In genomic region chr16:57383276-57384247, GRCh38 we compare ENCODE assay signal across 10 cellular contexts. TPM values are rescaled to one million over a fixed set of nuclear protein-coding genes. Genes with fewer than 3 reads are reported as not detected.
DNase-seq lines count a peak whose midpoint lies in the region; ATAC-seq, FAIRE-seq and TF ChIP-seq lines count a peak whose summit lies in the region.
"Had no signal": no experiment of that assay in that cellular context is flagged by ENCODE, and none has a peak within 500 bp of the region (broad histone marks: within the 10 kb centered on the region; RNA-seq: fewer than 3 reads in every experiment).

No MANE protein-coding gene starts in this region.

- TF ChIP-seq POLR2A in thyroid gland (IDR thresholded peaks at IDR 0.05) (no peak), GM12892 (IDR thresholded peaks at IDR 0.05; ENCODE audit: low read depth, low read length) (no peak)

- H3K27me3 ChIP-seq in neural progenitor cell (no peaks in the 10 kb centered on the region), thyroid gland (no peaks in the 10 kb centered on the region), upper lobe of right lung (no peaks in the 10 kb centered on the region)

- H3K4me3 Mint-ChIP-seq in neural progenitor cell = no peak overlapping the region

- TF ChIP-seq CTCF in fibroblast of mammary gland (conservative IDR thresholded peaks at IDR 0.05; ENCODE audit: control insufficient read depth, insufficient read depth, low read depth, low read length) (no peak), neural progenitor cell (IDR thresholded peaks at IDR 0.05) (no peak), thyroid gland (IDR thresholded peaks at IDR 0.05) (no peak), upper lobe of right lung (IDR thresholded peaks at IDR 0.05) (no peak)

- peaks cover 16% of the 10 kb centered on the region for H3K4me1 Mint-ChIP-seq in neural progenitor cell

- H3K36me3 Mint-ChIP-seq in neural progenitor cell = peaks cover 6% of the 10 kb centered on the region

- no peak overlapping the region for H3K4me2 ChIP-seq in neural progenitor cell

- no peaks in the 10 kb centered on the region for H4K20me1 ChIP-seq in neural progenitor cell (ENCODE audit: low read depth)

- H3K4me3 ChIP-seq in fibroblast of mammary gland (ENCODE audit: control insufficient read depth, low read depth, low read length) (no peak overlapping the region), neural progenitor cell (no peak overlapping the region), thyroid gland (replicated peaks in 1 of 3) (no peak overlapping the region), upper lobe of right lung (no peak overlapping the region)

- H3K27ac Mint-ChIP-seq in neural progenitor cell = peak overlapping the region; percentile 79

- FAIRE-seq in RCC 7860 (lab: Jason Lieb, UNC) = no peak
- no peak for FAIRE-seq in GM12892 (lab: Jason Lieb, UNC)
- FAIRE-seq: islet of Langerhans had no signal

- intact Hi-C loops in thyroid gland (cut with DNase I) (no loop called here), upper lobe of right lung (cut with DNase I) (no loop called here)

- ATAC-seq in upper lobe of right lung = no peak

- H3K79me2 ChIP-seq in neural progenitor cell (ENCODE audit: low read depth) = no peaks in the 10 kb centered on the region

- 84 to 91% methylated on average over 5 to 6 of the region's 8 CpGs for WGBS in thyroid gland, 2 donors

- H3K27me3 Mint-ChIP-seq in neural progenitor cell (ENCODE audit: insufficient read depth, low read depth) = peaks cover 1% of the 10 kb centered on the region

- peaks cover 5% of the 10 kb centered on the region for H3F3A ChIP-seq in neural progenitor cell (ENCODE audit: low read depth)

- H3K9me3 Mint-ChIP-seq in neural progenitor cell = no peaks in the 10 kb centered on the region

- peak; percentile 49 for DNase-seq in Daoy (ENCODE audit: low read depth)
- DNase-seq in RCC 7860 (ENCODE audit: low spot score) = peak; percentile 29
- DNase-seq in fibroblast of mammary gland (ENCODE audit: low read depth) = peak; percentile 34
- no peak for DNase-seq in neural progenitor cell (ENCODE audit: low spot score)
- no peak for DNase-seq in thyroid gland
- no peak for DNase-seq in activated T-cell treated with anti-CD3 and anti-CD28 coated beads, Interleukin-2, amount 50 U/mL, for 48 hours
- no peak for DNase-seq in GM12892 (ENCODE audit: insufficient read length)
- no peak for DNase-seq in upper lobe of right lung
- DNase-seq: DMS79 treated with DMSO at 0.1 percent for 48 hours had no signal

- H2AFZ ChIP-seq in neural progenitor cell (replicated peaks) = peak overlapping the region; percentile 42

- H3K4me1 ChIP-seq in neural progenitor cell = peaks cover 4% of the 10 kb centered on the region
- H3K4me1 ChIP-seq in thyroid gland = peaks cover 0 to 22% of the 10 kb centered on the region in 2 donors
- H3K4me1 ChIP-seq in upper lobe of right lung = peaks cover 30% of the 10 kb centered on the region

- H3K36me3 ChIP-seq in neural progenitor cell (no peaks in the 10 kb centered on the region), thyroid gland (peaks cover 0 to 7% of the 10 kb centered on the region in 2 donors), upper lobe of right lung (no peaks in the 10 kb centered on the region)

- H3K9ac ChIP-seq in neural progenitor cell = no peak overlapping the region

- H3K9me3 ChIP-seq in neural progenitor cell (ENCODE audit: low read depth) = no peaks in the 10 kb centered on the region
- H3K9me3 ChIP-seq in thyroid gland = no peaks in the 10 kb centered on the region
- H3K9me3 ChIP-seq in upper lobe of right lung = no peaks in the 10 kb centered on the region

- no peak overlapping the region for H3K27ac ChIP-seq in neural progenitor cell
- no peak overlapping the region for H3K27ac ChIP-seq in thyroid gland
- H3K27ac ChIP-seq in upper lobe of right lung = no peak overlapping the region

RNA-seq across cellular contexts. Expression of gene CX3CL1, which starts 11.3 kb away (rescaled TPM):
- 1.3 and 2.6 TPM in 2 replicates for total RNA-seq in Daoy (2014; rRNA removed; shearing (Covaris generic))
- total RNA-seq in neural progenitor cell (ENCODE audit: low replicate concordance) (0.65 and 0.96 TPM in 2 replicates), thyroid gland (10 to 100 TPM in 3 of 4 donors, 1 to 10 TPM in 1; 3.3 to 12.6 (median 10.9) TPM), upper lobe of right lung (47.5 TPM)
- 0.45 TPM for polyA plus RNA-seq in GM12892 (2012; ENCODE audit: missing spikeins)

RNA-seq across cellular contexts. Expression of gene CCL17, which starts 21.0 kb away (rescaled TPM):
- total RNA-seq in Daoy (2014; rRNA removed; shearing (Covaris generic)) = not detected in 2 replicates
- total RNA-seq in neural progenitor cell (ENCODE audit: low replicate concordance) = not detected in 2 replicates
- not detected for total RNA-seq in thyroid gland
- 179 TPM for polyA plus RNA-seq in GM12892 (2012; ENCODE audit: missing spikeins)
- total RNA-seq in upper lobe of right lung = 15.5 TPM

RNA-seq across cellular contexts. Expression of gene CCL22, which starts 25.0 kb away (rescaled TPM):
- not detected in 2 replicates for total RNA-seq in Daoy (2014; rRNA removed; shearing (Covaris generic))
- not detected in 2 replicates for total RNA-seq in neural progenitor cell (ENCODE audit: low replicate concordance)
- not detected for total RNA-seq in thyroid gland
- polyA plus RNA-seq in GM12892 (2012; ENCODE audit: missing spikeins) = 920 TPM
- total RNA-seq in upper lobe of right lung = 3.8 TPM

Comparison
In these comparisons a context has a peak if more than half of its experiments do, and no peak if none do; other contexts are left out.
1. DNase-seq: peak in Daoy (single experiment), RCC 7860 (single experiment) and fibroblast of mammary gland (single experiment); none in neural progenitor cell (single experiment), thyroid gland (0 of 2), activated T-cell treated with anti-CD3 and anti-CD28 coated beads, Interleukin-2, amount 50 U/mL, for 48 hours (0 of 2), GM12892 (single experiment) and upper lobe of right lung (single experiment).
2. RNA of gene CCL17, which starts 21.0 kb away (total RNA-seq): 15.5 TPM in upper lobe of right lung (single experiment); not detected in Daoy, not detected in neural progenitor cell and not detected in thyroid gland; every median in the first group is over 10 times any median in the second.